15 cellular contexts compared by ENCODE assay signal in genomic region chr2:170975943-170976270, GRCh38. TPM values are rescaled to one million over a fixed set of nuclear protein-coding genes. Genes with fewer than 3 reads are reported as not detected.
DNase-seq lines count a peak whose midpoint lies in the region; ATAC-seq and TF ChIP-seq lines count a peak whose summit lies in the region.
"Had no signal": no experiment of that assay in that cellular context is flagged by ENCODE, and none has a peak within 500 bp of the region (broad histone marks: within the 10 kb centered on the region; RNA-seq: fewer than 3 reads in every experiment).

No MANE protein-coding gene starts in this region.

- H3K27ac ChIP-seq in BLaER1 treated with 17β-estradiol and CSF1 and Interleukin-3, amounts not matched to agents 10 nM and 100 nM = no peak overlapping the region
- no peak overlapping the region for H3K27ac ChIP-seq in IMR-90 (ENCODE audit: insufficient read depth, low read length)
- H3K27ac ChIP-seq in mesendoderm (ENCODE audit: low read depth, low read length) = no peak overlapping the region
- no peak overlapping the region for H3K27ac ChIP-seq in mesenchymal stem cell (ENCODE audit: low read length, poor library complexity, severe bottlenecking)

- H4K5ac ChIP-seq in IMR-90 (ENCODE audit: low read depth, low read length) = no peak overlapping the region
- no peak overlapping the region for H4K5ac ChIP-seq in mesendoderm (ENCODE audit: low read length)

- no peak for TF ChIP-seq POLR2A in IMR-90 (IDR thresholded peaks at IDR 0.05; ENCODE audit: low read depth, low read length)

- H3K4ac ChIP-seq in IMR-90 (ENCODE audit: low read depth, low read length) (no peak overlapping the region), mesendoderm (ENCODE audit: low read depth, low read length) (peak overlapping the region; percentile 81), mesenchymal stem cell (ENCODE audit: low read depth in 1 of 2, low read length in 2 of 2) (no peak overlapping the region)

- no peak overlapping the region for H2BK5ac ChIP-seq in IMR-90 (ENCODE audit: low read depth, low read length, poor library complexity, severe bottlenecking)
- H2BK5ac ChIP-seq in mesendoderm (ENCODE audit: low read length) = no peak overlapping the region
- H2BK5ac ChIP-seq in mesenchymal stem cell (ENCODE audit: low read depth, low read length, poor library complexity, severe bottlenecking) = no peak overlapping the region

- no peak for ATAC-seq in IMR-90 (ENCODE audit: low read depth)
- ATAC-seq in HG02885 (IDR thresholded peaks at IDR 0.05; ENCODE audit: poor library complexity, unreplicated experiment) = no peak
- ATAC-seq: HCT116 had no signal

- H2BK15ac ChIP-seq in IMR-90 (ENCODE audit: low read depth, low read length) = no peak overlapping the region
- no peak overlapping the region for H2BK15ac ChIP-seq in mesendoderm (replicated peaks; ENCODE audit: low read depth)
- H2BK15ac ChIP-seq in mesenchymal stem cell (ENCODE audit: low read depth, poor library complexity, severe bottlenecking) = no peak overlapping the region

- peak overlapping the region; percentile 81 for H2AK9ac ChIP-seq in IMR-90 (replicated peaks; ENCODE audit: low read depth, low read length, poor library complexity)

- no peak overlapping the region for H2BK12ac ChIP-seq in mesenchymal stem cell (ENCODE audit: low read length in 2 of 2)

- no peak overlapping the region for H3K9ac ChIP-seq in BLaER1 treated with 17β-estradiol and CSF1 and Interleukin-3, amounts not matched to agents 10 nM and 100 nM
- H3K9ac ChIP-seq in IMR-90 (ENCODE audit: low read depth, low read length) = no peak overlapping the region
- no peak overlapping the region for H3K9ac ChIP-seq in mesendoderm (ENCODE audit: low read length)
- H3K9ac ChIP-seq in mesenchymal stem cell (ENCODE audit: low read length) = no peak overlapping the region

- POLR2A ChIA-PET in IMR-90 (lab: Charles Lee; ENCODE audit: unreplicated experiment) = no interaction called here

- no peaks in the 10 kb centered on the region; a peak in 1 of 4 replicates for H3K79me1 ChIP-seq in IMR-90 (ENCODE audit: low read depth in 1 of 2, low read length in 2 of 2)
- H3K79me1 ChIP-seq in mesendoderm (ENCODE audit: low read length) = no peaks in the 10 kb centered on the region
- H3K79me1 ChIP-seq in mesenchymal stem cell (replicated peaks; ENCODE audit: low read length, poor library complexity, severe bottlenecking) = no peaks in the 10 kb centered on the region

- no peaks in the 10 kb centered on the region for H3K36me3 ChIP-seq in BLaER1 treated with 17β-estradiol and CSF1 and Interleukin-3, amounts not matched to agents 10 nM and 100 nM
- H3K36me3 ChIP-seq in IMR-90 (ENCODE audit: control insufficient read depth, insufficient read depth, low read length) (no peaks in the 10 kb centered on the region), mesendoderm (ENCODE audit: control insufficient read depth, insufficient read depth, low read length) (no peaks in the 10 kb centered on the region), mesenchymal stem cell (ENCODE audit: control insufficient read depth in 1 of 2, insufficient read depth in 2 of 2, low read depth in 1 of 2, low read length in 2 of 2) (no peaks in the 10 kb centered on the region)

- CTCF ChIA-PET in IMR-90 (lab: Yijun Ruan, JAX) = no interaction called here

- H2AFZ ChIP-seq in IMR-90 (replicated peaks; ENCODE audit: low read length, poor library complexity) (no peak overlapping the region), mesenchymal stem cell (ENCODE audit: low read depth, low read length) (no peak overlapping the region)

- TF ChIP-seq CTCF in IMR-90 (conservative IDR thresholded peaks at IDR 0.05; ENCODE audit: low read depth, low read length) = no peak

- H3K56ac ChIP-seq in IMR-90 (ENCODE audit: extremely low read depth, insufficient read depth, low read length) = no peak overlapping the region
- H3K56ac ChIP-seq in mesendoderm (ENCODE audit: low read length) = peak overlapping the region; percentile 44

- TF ChIP-seq RAD21 in IMR-90 (IDR thresholded peaks at IDR 0.05; ENCODE audit: low read length) = no peak

- intact Hi-C loops in IMR-90 (cut with micrococcal nuclease) = loop anchor here (10.0 kb wide), 4 partner anchors 359 to 1489 kb away; partner anchors contain the start of gene CYBRD1

- no peak overlapping the region for H3K4me3 ChIP-seq in BLaER1 treated with 17β-estradiol and CSF1 and Interleukin-3, amounts not matched to agents 10 nM and 100 nM
- H3K4me3 ChIP-seq in IMR-90 (ENCODE audit: insufficient read depth, low read depth, low read length) = no peak overlapping the region
- no peak overlapping the region for H3K4me3 ChIP-seq in mesendoderm (ENCODE audit: low read length)
- no peak overlapping the region for H3K4me3 ChIP-seq in mesenchymal stem cell (ENCODE audit: insufficient read depth in 1 of 2, low read depth in 1 of 2, low read length in 2 of 2)

- no peaks in the 10 kb centered on the region for H3K79me2 ChIP-seq in mesendoderm (ENCODE audit: control insufficient read depth, insufficient read depth, low read length)

- H2BK120ac ChIP-seq in IMR-90 (ENCODE audit: low read depth, low read length) = no peak overlapping the region
- H2BK120ac ChIP-seq in mesendoderm (ENCODE audit: low read depth, low read length) = no peak overlapping the region
- H2BK120ac ChIP-seq in mesenchymal stem cell (ENCODE audit: low read depth, low read length) = no peak overlapping the region

- no peak overlapping the region for H3K18ac ChIP-seq in IMR-90 (ENCODE audit: low read depth, low read length)
- peak overlapping the region; percentile 1 for H3K18ac ChIP-seq in mesendoderm (ENCODE audit: low read length)
- no peak overlapping the region for H3K18ac ChIP-seq in mesenchymal stem cell (ENCODE audit: low read depth in 1 of 2, low read length in 2 of 2)

- no TSS peak for BruUV-seq in IMR-90 (replicated peaks; lab: Mats Ljungman, UMichigan)

- no peak overlapping the region for H3K14ac ChIP-seq in IMR-90 (replicated peaks; ENCODE audit: low read depth, low read length)
- H3K14ac ChIP-seq in mesenchymal stem cell (ENCODE audit: low read length in 2 of 2) = no peak overlapping the region

- H3K4me1 ChIP-seq in BLaER1 treated with 17β-estradiol and CSF1 and Interleukin-3, amounts not matched to agents 10 nM and 100 nM = peaks cover 0 to 33% (median 19%) of the 10 kb centered on the region in 10 experiments; a peak in 15 of 20 replicates
- H3K4me1 ChIP-seq in IMR-90 (ENCODE audit: control insufficient read depth, insufficient read depth, low read length) (peaks cover 4% of the 10 kb centered on the region), mesendoderm (ENCODE audit: control insufficient read depth, low read depth, low read length) (no peaks in the 10 kb centered on the region), mesenchymal stem cell (ENCODE audit: control insufficient read depth, insufficient read depth, low read depth, low read length) (peaks cover 9% of the 10 kb centered on the region)

- no peak overlapping the region for H3K23ac ChIP-seq in IMR-90 (ENCODE audit: low read depth, low read length)
- no peak overlapping the region for H3K23ac ChIP-seq in mesendoderm (ENCODE audit: low read length)
- no peak overlapping the region for H3K23ac ChIP-seq in mesenchymal stem cell (ENCODE audit: low read length in 2 of 2)

- no peaks in the 10 kb centered on the region for H3K9me1 ChIP-seq in IMR-90 (ENCODE audit: insufficient read depth, low read length)

- H4K8ac ChIP-seq in IMR-90 (ENCODE audit: low read depth in 2 of 2, low read length in 2 of 2) = no peak overlapping the region
- H4K8ac ChIP-seq in mesendoderm (ENCODE audit: low read depth, low read length) = no peak overlapping the region
- H4K8ac ChIP-seq in mesenchymal stem cell (ENCODE audit: low read length) = no peak overlapping the region

- DNase-seq in IMR-90 (no peak), mesendoderm (no peak), middle frontal gyrus (ENCODE audit: extremely low spot score, low spot score) (no peak), mesenchymal stem cell (no peak)
- DNase-seq: Calu3; CD4-positive, alpha-beta memory T cell; COR-L47; DMS53; DMS79 treated with DMSO at 0.1 percent for 48 hours; GF-D8; GOT3; H7 had no signal

- no peaks in the 10 kb centered on the region for H4K20me1 ChIP-seq in BLaER1 treated with 17β-estradiol and CSF1 and Interleukin-3, amounts not matched to agents 10 nM and 100 nM
- no peaks in the 10 kb centered on the region for H4K20me1 ChIP-seq in IMR-90 (ENCODE audit: insufficient read depth, low read length)

- H3K9me3 ChIP-seq in BLaER1 treated with 17β-estradiol and CSF1 and Interleukin-3, amounts not matched to agents 10 nM and 100 nM (replicated peaks in 1 of 11) = no peaks in the 10 kb centered on the region
- no peaks in the 10 kb centered on the region for H3K9me3 ChIP-seq in IMR-90 (ENCODE audit: control insufficient read depth, insufficient read depth, low read length)
- H3K9me3 ChIP-seq in mesenchymal stem cell (ENCODE audit: control insufficient read depth, low read length) = no peaks in the 10 kb centered on the region

- dilution Hi-C loops in IMR-90 (cut with HindIII; ENCODE audit: low sequenced_read_pairs, unreplicated experiment) = no loop called here

- H2AK5ac ChIP-seq in IMR-90 (ENCODE audit: low read depth, low read length) (no peak overlapping the region), mesendoderm (ENCODE audit: low read length) (peak overlapping the region; percentile 76), mesenchymal stem cell (ENCODE audit: low read length, severe bottlenecking) (no peak overlapping the region)

- H3K27me3 ChIP-seq in BLaER1 treated with 17β-estradiol and CSF1 and Interleukin-3, amounts not matched to agents 10 nM and 100 nM = peaks cover 0 to 9% (median 0%) of the 10 kb centered on the region in 11 experiments; a peak in 2 of 22 replicates
- H3K27me3 ChIP-seq in IMR-90 (ENCODE audit: control insufficient read depth, insufficient read depth, low read length) = no peaks in the 10 kb centered on the region; the same call in 1 of the 2 replicates
- no peaks in the 10 kb centered on the region for H3K27me3 ChIP-seq in mesendoderm (ENCODE audit: insufficient read depth, low read length, poor library complexity)
- no peaks in the 10 kb centered on the region for H3K27me3 ChIP-seq in mesenchymal stem cell (ENCODE audit: control insufficient read depth in 1 of 2, insufficient read depth in 1 of 2, low read length in 2 of 2)

- H2BK20ac ChIP-seq in IMR-90 (ENCODE audit: low read depth, low read length) = no peak overlapping the region

- H3K4me2 ChIP-seq in BLaER1 treated with 17β-estradiol and CSF1 and Interleukin-3, amounts not matched to agents 10 nM and 100 nM = peak overlapping the region in 6 of 11 experiments; percentile 7 to 95 (median 20); a peak in 3 of 22 replicates
- no peak overlapping the region for H3K4me2 ChIP-seq in IMR-90 (ENCODE audit: low read depth, low read length)
- no peak overlapping the region for H3K4me2 ChIP-seq in mesendoderm (ENCODE audit: low read length)
- H3K4me2 ChIP-seq in mesenchymal stem cell (ENCODE audit: low read length, poor library complexity, severe bottlenecking) = no peak overlapping the region

- WGBS in IMR-90 (ENCODE audit: extremely low coverage in 2 of 2, insufficient read length in 1 of 2), 2 experiments = no CpG with 5 or more reads among the region's 4 CpGs
- WGBS in mesendoderm (ENCODE audit: extremely low coverage, insufficient coverage, low lambda C conversion rate) = no CpG with 5 or more reads among the region's 4 CpGs
- 88% methylated on average over 4 of the region's 4 CpGs for WGBS in mesenchymal stem cell

- in situ Hi-C loops in IMR-90 (cut with MboI; ENCODE audit: low sequenced_read_pairs) = loop anchor here (10.0 kb wide), 1 partner anchor 179 kb away; no protein-coding TSS in a partner anchor

- H4K91ac ChIP-seq in IMR-90 (ENCODE audit: insufficient read depth, low read depth, low read length) (no peak overlapping the region), mesenchymal stem cell (ENCODE audit: low read length) (no peak overlapping the region)

RNA-seq across cellular contexts. Expression of gene GORASP2, which starts 46.9 kb away (rescaled TPM):
- total RNA-seq in IMR-90 (2012; rRNA removed) = 53.1 and 60.5 TPM in 2 replicates
- 156 and 167 TPM in 2 replicates for polyA plus RNA-seq in IMR-90 (2012; rRNA removed)
- polyA plus RNA-seq in IMR-90 (2012; cell fraction: cytosol; rRNA removed) = 77.9 and 161 TPM in 2 replicates
- polyA plus RNA-seq in IMR-90 (2012; cell fraction: nucleus; rRNA removed; ENCODE audit: low replicate concordance) = 103 and 153 TPM in 2 replicates
- 117 TPM for polyA plus RNA-seq in mesendoderm (2013, experiment 1 of 2)
- polyA plus RNA-seq in mesendoderm (2013, experiment 2 of 2) = 121 TPM
- polyA plus RNA-seq in mesenchymal stem cell (2013, experiment 1 of 2) = 132 TPM
- 130 TPM for polyA plus RNA-seq in mesenchymal stem cell (2013, experiment 2 of 2)

Comparison
In these comparisons a context has a peak if more than half of its experiments do, and no peak if none do; other contexts are left out.
1. H3K4me2 ChIP-seq: peak in BLaER1 treated with 17β-estradiol and CSF1 and Interleukin-3, amounts not matched to agents 10 nM and 100 nM (6 of 11); none in IMR-90 (single experiment), mesendoderm (single experiment) and mesenchymal stem cell (single experiment).